ENCODE assay signal across 23 cellular contexts in the genomic region with DNA sequence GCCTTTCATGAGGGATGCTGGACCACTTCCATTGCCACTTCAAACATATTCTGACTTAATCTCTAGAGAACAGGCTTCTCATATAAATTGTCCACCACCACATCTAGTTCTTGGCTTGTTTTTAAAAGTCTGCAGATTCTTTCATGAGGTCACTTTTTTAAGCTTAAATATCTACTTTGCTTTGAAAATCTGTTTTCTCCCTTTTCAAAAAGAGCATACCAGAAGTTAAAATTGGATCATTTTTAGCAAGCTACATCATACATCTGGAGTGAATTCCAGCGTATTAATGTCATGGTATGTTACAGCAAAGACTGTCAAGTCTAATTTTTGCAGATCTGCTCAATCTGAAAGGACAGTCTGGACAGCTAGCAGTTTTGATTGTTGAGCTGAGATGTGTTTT.
"Had no signal": no experiment of that assay in that cellular context is flagged by ENCODE, and none has a peak within 500 bp of the region (broad histone marks: within the 10 kb centered on the region; RNA-seq: fewer than 3 reads in every experiment).

No MANE protein-coding gene starts in this region.

- H3K27me3 ChIP-seq: ascending aorta, esophagus squamous epithelium, pancreas, sigmoid colon, spleen, upper lobe of left lung had no signal

- H3K9me3 ChIP-seq: ascending aorta, esophagus squamous epithelium, lower lobe of right lung, pancreas, sigmoid colon, thoracic aorta, upper lobe of left lung had no signal

- ATAC-seq: activated naive CD8-positive, alpha-beta T cell treated with anti-CD3 and anti-CD28 coated beads, Interleukin-2, amount 50 U/mL, for 24 hours; effector memory CD8-positive, alpha-beta T cell; lower lobe of right lung; natural killer cell; pancreas; stimulated activated naive B cell treated with anti-CD40 and anti-IgM and Interleukin-4, amounts not matched to agents 10 μg/mL and 1 μg/mL and 100 μg/mL, for 72 hours had no signal

- H3K4me1 ChIP-seq: ascending aorta, esophagus squamous epithelium, lower lobe of right lung, pancreas, sigmoid colon, spleen, upper lobe of left lung had no signal

- H3K36me3 ChIP-seq: lower lobe of right lung, pancreas, thoracic aorta had no signal

- DNase-seq: activated CD4-positive, alpha-beta T cell treated with anti-CD3 and anti-CD28 coated beads, Interleukin-2, amount 10 ng/mL, durations not matched to agents 7 days and 5 days; activated CD4-positive, CD25-positive, alpha-beta regulatory T cell; activated CD8-positive, alpha-beta memory T cell treated with anti-CD3 and anti-CD28 coated beads, Interleukin-2, amount 50 U/mL, for 4 hours; activated effector memory CD4-positive, alpha-beta T cell treated with Interleukin-2 at 50 U/mL for 16 hours; activated naive CD4-positive, alpha-beta T cell treated with anti-CD3 and anti-CD28 coated beads, Interleukin-2, amount 10 ng/mL, durations not matched to agents 7 days and 5 days; activated naive CD8-positive, alpha-beta T cell treated with anti-CD3 and anti-CD28 coated beads, Interleukin-2, amount 50 U/mL, for 24 hours; activated T-cell treated with anti-CD3 and anti-CD28 coated beads, Interleukin-2, amount 50 U/mL, for 48 hours; effector memory CD8-positive, alpha-beta T cell; esophagus squamous epithelium; foreskin melanocyte; glutamatergic neuron; hypothalamus; islet precursor cell; lower lobe of right lung; natural killer cell; pancreas; sigmoid colon; spleen; stimulated activated naive B cell treated with anti-CD40 and anti-IgM and Interleukin-4, amounts not matched to agents 10 μg/mL and 1 μg/mL and 100 μg/mL, for 72 hours; T1000; upper lobe of left lung had no signal

- H3K4me3 ChIP-seq: ascending aorta, esophagus squamous epithelium, lower lobe of right lung, pancreas, sigmoid colon, spleen, thoracic aorta, upper lobe of left lung had no signal

- H3K27ac ChIP-seq: ascending aorta, esophagus squamous epithelium, lower lobe of right lung, pancreas, sigmoid colon, spleen, thoracic aorta, upper lobe of left lung had no signal
